15 cellular contexts compared by ENCODE assay signal in the genomic region with DNA sequence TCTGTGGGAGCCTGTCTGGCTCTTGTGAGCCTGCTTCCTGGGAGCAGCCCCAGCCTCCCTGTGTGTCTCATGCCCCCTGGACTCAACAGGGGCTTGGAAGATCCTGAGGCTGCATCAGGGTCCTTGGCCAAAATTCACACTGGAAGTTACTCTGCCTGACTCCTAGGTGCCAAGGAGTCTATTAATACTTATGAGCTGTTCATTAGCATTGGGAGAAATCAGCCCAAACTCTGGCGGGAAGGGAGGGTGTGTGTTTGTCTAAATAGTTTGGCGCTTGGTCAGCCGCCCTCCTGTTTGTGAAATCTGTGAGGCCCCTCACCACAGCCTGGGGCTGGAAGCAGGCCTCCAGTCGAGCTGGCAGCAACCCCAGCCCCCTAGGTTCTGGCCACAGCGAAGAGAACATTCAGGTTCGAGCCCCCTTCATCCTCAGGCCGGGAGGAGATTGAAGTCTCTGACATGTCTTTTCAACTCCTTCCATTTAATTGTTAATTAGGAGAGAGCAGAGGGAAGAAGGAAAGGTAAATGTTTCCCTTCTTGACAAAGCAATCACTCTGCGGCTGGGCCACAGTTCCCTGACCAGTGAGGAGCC.
A peak's percentile ranks its signal among the peaks of the same experiment; 100 is the strongest.
DNase-seq lines count a peak whose midpoint lies in the region; TF ChIP-seq lines count a peak whose summit lies in the region.
"Had no signal": no experiment of that assay in that cellular context is flagged by ENCODE, and none has a peak within 500 bp of the region (broad histone marks: within the 10 kb centered on the region; RNA-seq: fewer than 3 reads in every experiment).

No MANE protein-coding gene starts in this region.

- H3K9me3 Mint-ChIP-seq in neural crest cell, result no peaks in the 10 kb centered on the region

- peaks cover 17% of the 10 kb centered on the region for H3K4me1 Mint-ChIP-seq in neural crest cell

- H3K27me3 Mint-ChIP-seq in neural crest cell (ENCODE audit: low read depth), result no peaks in the 10 kb centered on the region

- H3K4me3 Mint-ChIP-seq in neural crest cell, result no peak overlapping the region

- peak overlapping the region; percentile 63 for H3K9ac ChIP-seq in NT2/D1 (ENCODE audit: insufficient read length, low read depth)

- H3K27ac Mint-ChIP-seq in neural crest cell (ENCODE audit: unreplicated experiment), result peak overlapping the region; percentile 50

- no peaks in the 10 kb centered on the region for H3K27me3 ChIP-seq in NT2/D1 (ENCODE audit: insufficient read depth, insufficient read length)

- no peak overlapping the region for H3K4me3 ChIP-seq in NT2/D1 (ENCODE audit: insufficient read length, low read depth)
- H3K4me3 ChIP-seq: lung, SK-N-MC had no signal

- H3K36me3 ChIP-seq in NT2/D1 (ENCODE audit: insufficient read depth, insufficient read length, low read length), result no peaks in the 10 kb centered on the region

- peaks cover 10% of the 10 kb centered on the region for H3K9me3 ChIP-seq in NT2/D1 (ENCODE audit: insufficient read depth, low read length)

- no peaks in the 10 kb centered on the region for H3K36me3 Mint-ChIP-seq in neural crest cell (ENCODE audit: low read depth)

- H3K27ac ChIP-seq in epithelial cell of prostate, result peak overlapping the region; percentile 100
- H3K27ac ChIP-seq: SK-N-MC had no signal

- peaks cover 22% of the 10 kb centered on the region for H3K4me1 ChIP-seq in NT2/D1 (ENCODE audit: insufficient read depth, insufficient read length)

- peak; percentile 42 for DNase-seq in EH (ENCODE audit: low read depth)
- no peak for DNase-seq in NT2/D1 (ENCODE audit: low read depth, low spot score)
- DNase-seq in epithelial cell of prostate (ENCODE audit: low read depth, low spot score), result no peak
- no peak for DNase-seq in neural crest cell (ENCODE audit: low read depth, low spot score)
- DNase-seq in AML-193 (lab: John Stamatoyannopoulos, UW), result no peak
- no peak for DNase-seq in middle frontal gyrus (ENCODE audit: extremely low spot score, low spot score)
- DNase-seq in NCI-H1694 (lab: John Stamatoyannopoulos, UW), result no peak
- DNase-seq in NCI-H69 (lab: John Stamatoyannopoulos, UW), result no peak
- DNase-seq: activated naive CD4-positive, alpha-beta T cell treated with Interleukin-2 at 50 U/mL for 16 hours; cerebellar nuclear complex; erythroblast; NCI-H2171 treated with DMSO at 0.1 percent for 48 hours; occipital lobe had no signal

- TF ChIP-seq CTCF in neural crest cell (conservative IDR thresholded peaks at IDR 0.05), result no peak
